In the genomic region with DNA sequence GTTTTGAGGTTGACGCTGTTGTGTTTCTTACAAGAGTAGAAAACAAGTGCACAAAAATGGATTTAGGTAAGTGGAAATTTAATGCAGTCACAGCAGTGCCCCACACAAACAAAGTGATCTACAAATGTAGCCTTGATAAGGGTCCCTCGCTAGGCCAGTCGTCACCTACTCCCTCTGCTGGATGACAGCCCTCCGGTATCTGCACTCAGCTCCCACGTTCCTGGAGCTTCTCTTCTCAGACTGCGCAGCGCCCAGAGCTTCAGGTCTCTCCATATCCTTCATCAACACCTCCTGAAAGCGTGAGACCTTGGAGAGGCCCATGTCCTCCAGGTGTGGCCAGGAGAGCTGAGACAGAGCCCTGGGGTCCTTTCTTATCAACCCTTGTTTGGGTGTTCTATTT, we compare ENCODE assay signal across 13 cellular contexts. TPM values are rescaled to one million over a fixed set of nuclear protein-coding genes. Genes with fewer than 3 reads are reported as not detected.
DNase-seq lines count a peak whose midpoint lies in the region; ATAC-seq and TF ChIP-seq lines count a peak whose summit lies in the region.
"Had no signal": no experiment of that assay in that cellular context is flagged by ENCODE, and none has a peak within 500 bp of the region (broad histone marks: within the 10 kb centered on the region; RNA-seq: fewer than 3 reads in every experiment).

No MANE protein-coding gene starts in this region.

- no peak for TF ChIP-seq POLR2A in gastroesophageal sphincter (IDR thresholded peaks at IDR 0.05)

- TF ChIP-seq CTCF in GM12873 (IDR thresholded peaks at IDR 0.05; ENCODE audit: insufficient read depth, low read depth, low read length, missing control alignments) = peak; percentile 19
- TF ChIP-seq CTCF in WERI-Rb-1 (IDR thresholded peaks at IDR 0.05; ENCODE audit: low read depth, low read length) = peak; percentile 56
- peak; percentile 55 for TF ChIP-seq CTCF in left ventricle myocardium inferior (IDR thresholded peaks at IDR 0.05; ENCODE audit: borderline replicate concordance)
- TF ChIP-seq CTCF in GM20000 (IDR thresholded peaks at IDR 0.05; ENCODE audit: extremely low read depth, missing control alignments) = no peak
- TF ChIP-seq CTCF in gastroesophageal sphincter (IDR thresholded peaks at IDR 0.05) = no peak

- H3K4me1 ChIP-seq in left ventricle myocardium inferior (peaks cover 11% of the 10 kb centered on the region), gastroesophageal sphincter (peaks cover 0 to 13% (median 6%) of the 10 kb centered on the region in 3 donors)

- H3K27me3 ChIP-seq in WERI-Rb-1 (ENCODE audit: insufficient read depth, low read depth, severe bottlenecking) (no peaks in the 10 kb centered on the region), left ventricle myocardium inferior (ENCODE audit: low read depth) (peaks cover 12% of the 10 kb centered on the region), gastroesophageal sphincter (peaks cover 18% of the 10 kb centered on the region)
- H3K27me3 ChIP-seq: upper lobe of right lung had no signal

- no peak for ATAC-seq in activated CD4-positive, CD25-positive, alpha-beta regulatory T cell treated with anti-CD3 and anti-CD28 coated beads, Interleukin-2, amount 50 U/mL, for 24 hours
- no peak for ATAC-seq in gastroesophageal sphincter
- ATAC-seq: stimulated activated effector memory CD8-positive, alpha-beta T cell treated with anti-CD3 and anti-CD28 coated beads, Interleukin-12 subunit alpha, Interleukin-12 subunit beta, amount 100 ng/mL, for 72 hours; upper lobe of right lung had no signal

- no peak for TF ChIP-seq EP300 in gastroesophageal sphincter (IDR thresholded peaks at IDR 0.05)

- 28 to 55% methylated on average over 3 to 8 of the region's 8 CpGs for WGBS in gastroesophageal sphincter (ENCODE audit: low coverage in 1 of 2), 2 donors

- H3K9me3 ChIP-seq in WERI-Rb-1 (ENCODE audit: severe bottlenecking) (no peaks in the 10 kb centered on the region), left ventricle myocardium inferior (replicated peaks) (peaks cover 4% of the 10 kb centered on the region), gastroesophageal sphincter (no peaks in the 10 kb centered on the region)
- H3K9me3 ChIP-seq: neutrophil, upper lobe of right lung had no signal

- intact Hi-C loops in left ventricle myocardium inferior (cut with micrococcal nuclease) = loop anchor here (5.0 to 10.0 kb wide), 2 partner anchors 62 to 439 kb away; a partner anchor contains a TSS

- H3K27ac ChIP-seq in WERI-Rb-1 (no peak overlapping the region), left ventricle myocardium inferior (replicated peaks) (peak overlapping the region; percentile 39), gastroesophageal sphincter (no peak overlapping the region)
- H3K27ac ChIP-seq: neutrophil, upper lobe of right lung had no signal

- no peaks in the 10 kb centered on the region for H3K36me3 ChIP-seq in WERI-Rb-1
- H3K36me3 ChIP-seq in left ventricle myocardium inferior = no peaks in the 10 kb centered on the region
- no peaks in the 10 kb centered on the region for H3K36me3 ChIP-seq in gastroesophageal sphincter
- H3K36me3 ChIP-seq: neutrophil, upper lobe of right lung had no signal

- DNase-seq in 8988T (peak; percentile 27), WERI-Rb-1 (peak; percentile 43), left ventricle myocardium inferior (peak; percentile 28), NOMO-1 (lab: John Stamatoyannopoulos, UW; ENCODE audit: unreplicated experiment in 2 of 2) (no peak), GM20000 (ENCODE audit: low spot score) (no peak)
- DNase-seq: activated CD4-positive, CD25-positive, alpha-beta regulatory T cell treated with anti-CD3 and anti-CD28 coated beads, Interleukin-2, amount 50 U/mL, for 72 hours; activated naive CD4-positive, alpha-beta T cell; upper lobe of right lung had no signal

- H3K4me3 ChIP-seq in WERI-Rb-1 (ENCODE audit: low read depth, low read length) (no peak overlapping the region), left ventricle myocardium inferior (no peak overlapping the region), gastroesophageal sphincter (no peak overlapping the region)
- H3K4me3 ChIP-seq: upper lobe of right lung had no signal

RNA-seq across cellular contexts. Expression of a gene that starts 58.3 kb away (rescaled TPM):
- total RNA-seq in left ventricle myocardium inferior = 37.1 TPM
- total RNA-seq in gastroesophageal sphincter = 10 to 100 TPM; 23.0 to 29.3 (median 26.8) TPM

Comparison
In these comparisons a context has a peak if more than half of its experiments do, and no peak if none do; other contexts are left out.
1. DNase-seq: peak in 8988T (single experiment), WERI-Rb-1 (single experiment) and left ventricle myocardium inferior (single experiment); none in NOMO-1 (0 of 2) and GM20000 (single experiment).
2. CTCF ChIP-seq: peak in GM12873 (single experiment), WERI-Rb-1 (single experiment) and left ventricle myocardium inferior (single experiment); none in GM20000 (single experiment) and gastroesophageal sphincter (0 of 4).